Comparison of ENCODE assay signal across 1 cellular context in genomic region chr12:49253033-49253623, GRCh38.
TF ChIP-seq lines count a peak whose summit lies in the region.

No MANE protein-coding gene starts in this region.

TF ChIP-seq in HEK293, 187 proteins besides CTCF, POLR2A, EP300 and RAD21:
- TF ChIP-seq, protein P1, sequence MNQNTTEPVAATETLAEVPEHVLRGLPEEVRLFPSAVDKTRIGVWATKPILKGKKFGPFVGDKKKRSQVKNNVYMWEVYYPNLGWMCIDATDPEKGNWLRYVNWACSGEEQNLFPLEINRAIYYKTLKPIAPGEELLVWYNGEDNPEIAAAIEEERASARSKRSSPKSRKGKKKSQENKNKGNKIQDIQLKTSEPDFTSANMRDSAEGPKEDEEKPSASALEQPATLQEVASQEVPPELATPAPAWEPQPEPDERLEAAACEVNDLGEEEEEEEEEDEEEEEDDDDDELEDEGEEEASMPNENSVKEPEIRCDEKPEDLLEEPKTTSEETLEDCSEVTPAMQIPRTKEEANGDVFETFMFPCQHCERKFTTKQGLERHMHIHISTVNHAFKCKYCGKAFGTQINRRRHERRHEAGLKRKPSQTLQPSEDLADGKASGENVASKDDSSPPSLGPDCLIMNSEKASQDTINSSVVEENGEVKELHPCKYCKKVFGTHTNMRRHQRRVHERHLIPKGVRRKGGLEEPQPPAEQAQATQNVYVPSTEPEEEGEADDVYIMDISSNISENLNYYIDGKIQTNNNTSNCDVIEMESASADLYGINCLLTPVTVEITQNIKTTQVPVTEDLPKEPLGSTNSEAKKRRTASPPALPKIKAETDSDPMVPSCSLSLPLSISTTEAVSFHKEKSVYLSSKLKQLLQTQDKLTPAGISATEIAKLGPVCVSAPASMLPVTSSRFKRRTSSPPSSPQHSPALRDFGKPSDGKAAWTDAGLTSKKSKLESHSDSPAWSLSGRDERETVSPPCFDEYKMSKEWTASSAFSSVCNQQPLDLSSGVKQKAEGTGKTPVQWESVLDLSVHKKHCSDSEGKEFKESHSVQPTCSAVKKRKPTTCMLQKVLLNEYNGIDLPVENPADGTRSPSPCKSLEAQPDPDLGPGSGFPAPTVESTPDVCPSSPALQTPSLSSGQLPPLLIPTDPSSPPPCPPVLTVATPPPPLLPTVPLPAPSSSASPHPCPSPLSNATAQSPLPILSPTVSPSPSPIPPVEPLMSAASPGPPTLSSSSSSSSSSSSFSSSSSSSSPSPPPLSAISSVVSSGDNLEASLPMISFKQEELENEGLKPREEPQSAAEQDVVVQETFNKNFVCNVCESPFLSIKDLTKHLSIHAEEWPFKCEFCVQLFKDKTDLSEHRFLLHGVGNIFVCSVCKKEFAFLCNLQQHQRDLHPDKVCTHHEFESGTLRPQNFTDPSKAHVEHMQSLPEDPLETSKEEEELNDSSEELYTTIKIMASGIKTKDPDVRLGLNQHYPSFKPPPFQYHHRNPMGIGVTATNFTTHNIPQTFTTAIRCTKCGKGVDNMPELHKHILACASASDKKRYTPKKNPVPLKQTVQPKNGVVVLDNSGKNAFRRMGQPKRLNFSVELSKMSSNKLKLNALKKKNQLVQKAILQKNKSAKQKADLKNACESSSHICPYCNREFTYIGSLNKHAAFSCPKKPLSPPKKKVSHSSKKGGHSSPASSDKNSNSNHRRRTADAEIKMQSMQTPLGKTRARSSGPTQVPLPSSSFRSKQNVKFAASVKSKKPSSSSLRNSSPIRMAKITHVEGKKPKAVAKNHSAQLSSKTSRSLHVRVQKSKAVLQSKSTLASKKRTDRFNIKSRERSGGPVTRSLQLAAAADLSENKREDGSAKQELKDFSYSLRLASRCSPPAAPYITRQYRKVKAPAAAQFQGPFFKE (tag by site-specific recombination; IDR thresholded peaks at IDR 0.05; ENCODE audit: borderline replicate concordance), result no peak
- TF ChIP-seq, protein P2, sequence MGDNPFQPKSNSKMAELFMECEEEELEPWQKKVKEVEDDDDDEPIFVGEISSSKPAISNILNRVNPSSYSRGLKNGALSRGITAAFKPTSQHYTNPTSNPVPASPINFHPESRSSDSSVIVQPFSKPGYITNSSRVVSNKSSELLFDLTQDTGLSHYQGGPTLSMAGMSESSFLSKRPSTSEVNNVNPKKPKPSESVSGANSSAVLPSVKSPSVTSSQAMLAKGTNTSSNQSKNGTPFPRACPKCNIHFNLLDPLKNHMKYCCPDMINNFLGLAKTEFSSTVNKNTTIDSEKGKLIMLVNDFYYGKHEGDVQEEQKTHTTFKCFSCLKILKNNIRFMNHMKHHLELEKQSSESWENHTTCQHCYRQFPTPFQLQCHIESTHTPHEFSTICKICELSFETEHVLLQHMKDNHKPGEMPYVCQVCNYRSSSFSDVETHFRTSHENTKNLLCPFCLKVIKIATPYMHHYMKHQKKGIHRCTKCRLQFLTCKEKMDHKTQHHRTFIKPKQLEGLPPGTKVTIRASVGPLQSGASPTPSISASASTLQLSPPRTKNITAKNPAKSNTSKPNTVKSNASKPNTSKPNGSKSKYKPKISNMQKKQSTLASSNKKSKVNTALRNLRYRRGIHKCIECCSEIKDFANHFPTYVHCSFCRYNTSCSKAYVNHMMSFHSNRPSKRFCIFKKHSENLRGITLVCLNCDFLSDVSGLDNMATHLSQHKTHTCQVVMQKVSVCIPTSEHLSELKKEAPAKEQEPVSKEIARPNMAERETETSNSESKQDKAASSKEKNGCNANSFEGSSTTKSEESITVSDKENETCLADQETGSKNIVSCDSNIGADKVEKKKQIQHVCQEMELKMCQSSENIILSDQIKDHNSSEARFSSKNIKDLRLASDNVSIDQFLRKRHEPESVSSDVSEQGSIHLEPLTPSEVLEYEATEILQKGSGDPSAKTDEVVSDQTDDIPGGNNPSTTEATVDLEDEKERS (tag by site-specific recombination; IDR thresholded peaks at IDR 0.05), result no peak
- peak; percentile 76 for TF ChIP-seq EGR2 (tag by site-specific recombination; IDR thresholded peaks at IDR 0.05; ENCODE audit: low read depth)
- TF ChIP-seq KLF10 (tag by site-specific recombination; IDR thresholded peaks at IDR 0.05), result no peak
- peak; percentile 59 for TF ChIP-seq PRDM1 (tag by site-specific recombination; IDR thresholded peaks at IDR 0.05)
- TF ChIP-seq ZFHX2 (tag by site-specific recombination; conservative IDR thresholded peaks at IDR 0.05), result peak; percentile 53; the same call in 1 of the 2 replicates
- TF ChIP-seq ZNF623 (tag by site-specific recombination; IDR thresholded peaks at IDR 0.05), result no peak
- peak; percentile 41 for TF ChIP-seq KLF9 (tag by site-specific recombination; IDR thresholded peaks at IDR 0.05; ENCODE audit: low read depth)
